ENCODE assay signal across 1 cellular context in the genomic region with DNA sequence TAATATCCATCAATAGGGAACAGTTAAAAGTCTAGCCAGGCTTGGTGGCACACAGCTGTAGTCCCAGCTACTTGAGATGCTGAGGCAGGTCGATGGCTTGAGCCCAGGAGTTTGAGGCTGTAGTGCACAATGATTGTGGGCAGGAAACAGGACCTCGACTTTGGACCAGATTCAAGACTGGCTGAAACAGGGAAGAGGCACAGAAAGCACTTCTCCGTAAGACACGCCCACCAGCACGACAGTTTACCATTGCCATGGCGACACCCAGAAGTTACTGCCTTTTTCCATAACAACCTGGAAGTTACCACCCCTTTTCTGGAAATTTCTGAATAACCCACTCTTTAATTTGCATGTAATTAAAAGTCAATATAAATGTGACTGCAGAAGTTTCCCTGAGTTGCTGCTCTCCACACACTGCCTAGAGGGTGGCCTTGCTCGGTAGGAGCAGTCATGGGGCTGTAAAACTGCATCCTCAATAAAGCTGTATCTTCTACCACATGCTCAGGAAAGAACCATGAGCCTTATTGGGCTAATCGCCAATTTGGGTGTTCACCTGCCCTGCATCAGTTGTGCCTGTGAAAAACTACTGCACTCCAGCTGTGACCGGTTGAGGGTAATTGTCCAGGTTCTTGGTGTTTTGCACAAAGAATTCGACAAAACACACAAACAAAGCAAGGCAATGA.
TF ChIP-seq lines count a peak whose summit lies in the region.

No MANE protein-coding gene starts in this region.

TF ChIP-seq in HepG2, 621 proteins besides CTCF, POLR2A, EP300 and RAD21 (continued from another document):
- TF ChIP-seq, protein P1, sequence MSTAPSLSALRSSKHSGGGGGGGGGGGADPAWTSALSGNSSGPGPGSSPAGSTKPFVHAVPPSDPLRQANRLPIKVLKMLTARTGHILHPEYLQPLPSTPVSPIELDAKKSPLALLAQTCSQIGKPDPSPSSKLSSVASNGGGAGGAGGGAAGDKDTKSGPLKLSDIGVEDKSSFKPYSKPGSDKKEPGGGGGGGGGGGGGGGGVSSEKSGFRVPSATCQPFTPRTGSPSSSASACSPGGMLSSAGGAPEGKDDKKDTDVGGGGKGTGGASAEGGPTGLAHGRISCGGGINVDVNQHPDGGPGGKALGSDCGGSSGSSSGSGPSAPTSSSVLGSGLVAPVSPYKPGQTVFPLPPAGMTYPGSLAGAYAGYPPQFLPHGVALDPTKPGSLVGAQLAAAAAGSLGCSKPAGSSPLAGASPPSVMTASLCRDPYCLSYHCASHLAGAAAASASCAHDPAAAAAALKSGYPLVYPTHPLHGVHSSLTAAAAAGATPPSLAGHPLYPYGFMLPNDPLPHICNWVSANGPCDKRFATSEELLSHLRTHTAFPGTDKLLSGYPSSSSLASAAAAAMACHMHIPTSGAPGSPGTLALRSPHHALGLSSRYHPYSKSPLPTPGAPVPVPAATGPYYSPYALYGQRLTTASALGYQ (CRISPR knock-in tag; IDR thresholded peaks at IDR 0.05) = no peak
- TF ChIP-seq, protein P2, sequence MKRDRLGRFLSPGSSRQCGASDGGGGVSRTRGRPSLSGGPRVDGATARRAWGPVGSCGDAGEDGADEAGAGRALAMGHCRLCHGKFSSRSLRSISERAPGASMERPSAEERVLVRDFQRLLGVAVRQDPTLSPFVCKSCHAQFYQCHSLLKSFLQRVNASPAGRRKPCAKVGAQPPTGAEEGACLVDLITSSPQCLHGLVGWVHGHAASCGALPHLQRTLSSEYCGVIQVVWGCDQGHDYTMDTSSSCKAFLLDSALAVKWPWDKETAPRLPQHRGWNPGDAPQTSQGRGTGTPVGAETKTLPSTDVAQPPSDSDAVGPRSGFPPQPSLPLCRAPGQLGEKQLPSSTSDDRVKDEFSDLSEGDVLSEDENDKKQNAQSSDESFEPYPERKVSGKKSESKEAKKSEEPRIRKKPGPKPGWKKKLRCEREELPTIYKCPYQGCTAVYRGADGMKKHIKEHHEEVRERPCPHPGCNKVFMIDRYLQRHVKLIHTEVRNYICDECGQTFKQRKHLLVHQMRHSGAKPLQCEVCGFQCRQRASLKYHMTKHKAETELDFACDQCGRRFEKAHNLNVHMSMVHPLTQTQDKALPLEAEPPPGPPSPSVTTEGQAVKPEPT (CRISPR knock-in tag; IDR thresholded peaks at IDR 0.05; ENCODE audit: low read depth) = no peak
- TF ChIP-seq RFX1 (IDR thresholded peaks at IDR 0.05) = peak; percentile 90
- TF ChIP-seq, protein P3, sequence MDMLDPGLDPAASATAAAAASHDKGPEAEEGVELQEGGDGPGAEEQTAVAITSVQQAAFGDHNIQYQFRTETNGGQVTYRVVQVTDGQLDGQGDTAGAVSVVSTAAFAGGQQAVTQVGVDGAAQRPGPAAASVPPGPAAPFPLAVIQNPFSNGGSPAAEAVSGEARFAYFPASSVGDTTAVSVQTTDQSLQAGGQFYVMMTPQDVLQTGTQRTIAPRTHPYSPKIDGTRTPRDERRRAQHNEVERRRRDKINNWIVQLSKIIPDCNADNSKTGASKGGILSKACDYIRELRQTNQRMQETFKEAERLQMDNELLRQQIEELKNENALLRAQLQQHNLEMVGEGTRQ (IDR thresholded peaks at IDR 0.05; ENCODE audit: low read depth, low read length) = no peak
- TF ChIP-seq, protein P3 (CRISPR knock-in tag; IDR thresholded peaks at IDR 0.05; ENCODE audit: borderline replicate concordance) = no peak
- TF ChIP-seq ZNF7 (CRISPR knock-in tag; IDR thresholded peaks at IDR 0.05) = no peak
- no peak for TF ChIP-seq MEF2D (CRISPR knock-in tag; IDR thresholded peaks at IDR 0.05)
- TF ChIP-seq FOXK1 (CRISPR knock-in tag; IDR thresholded peaks at IDR 0.05; ENCODE audit: borderline replicate concordance, low read depth) = no peak
